In genomic region chrX:143664302-143664701, GRCh38 we compare ENCODE assay signal across 7 cellular contexts. TPM values are rescaled to one million over a fixed set of nuclear protein-coding genes. Genes with fewer than 3 reads are reported as not detected.
DNase-seq lines count a peak whose midpoint lies in the region; ATAC-seq and TF ChIP-seq lines count a peak whose summit lies in the region.

No MANE protein-coding gene starts in this region.

- H3K27me3 Mint-ChIP-seq in neural progenitor cell (ENCODE audit: insufficient read depth, low read depth): peaks cover 2% of the 10 kb centered on the region

- intact Hi-C loops in breast epithelium (cut with DNase I; ENCODE audit: low total_unique reads): no loop called here

- DNase-seq in Karpas-422: peak; percentile 66
- no peak for DNase-seq in breast epithelium (ENCODE audit: low spot score in 2 of 2)
- peak; percentile 14 for DNase-seq in neural progenitor cell (ENCODE audit: low spot score)
- DNase-seq in MV-4-11 (lab: John Stamatoyannopoulos, UW): no peak
- DNase-seq in stimulated activated CD4-positive, alpha-beta T cell treated with anti-CD3 and anti-CD28 coated beads, Interleukin-2, amount 100 ng/mL, for 48 hours: no peak

- no peaks in the 10 kb centered on the region for H3K4me1 ChIP-seq in Karpas-422 (ENCODE audit: low read length)
- no peaks in the 10 kb centered on the region for H3K4me1 ChIP-seq in breast epithelium
- peaks cover 5% of the 10 kb centered on the region for H3K4me1 ChIP-seq in neural progenitor cell

- TF ChIP-seq POLR2A in breast epithelium (IDR thresholded peaks at IDR 0.05): no peak

- H3K27me3 ChIP-seq in Karpas-422 (ENCODE audit: low read length) (no peaks in the 10 kb centered on the region), breast epithelium (no peaks in the 10 kb centered on the region), neural progenitor cell (no peaks in the 10 kb centered on the region)

- H3K9me3 ChIP-seq in Karpas-422 (ENCODE audit: low read length) (no peaks in the 10 kb centered on the region), breast epithelium (no peaks in the 10 kb centered on the region), neural progenitor cell (ENCODE audit: low read depth) (no peaks in the 10 kb centered on the region)

- no peak overlapping the region for H3K4me3 ChIP-seq in Karpas-422 (ENCODE audit: low read length)
- H3K4me3 ChIP-seq in breast epithelium: no peak overlapping the region
- no peak overlapping the region for H3K4me3 ChIP-seq in neural progenitor cell

- no peak overlapping the region for H3K9ac ChIP-seq in Karpas-422 (ENCODE audit: low read length)
- H3K9ac ChIP-seq in neural progenitor cell: no peak overlapping the region

- no peaks in the 10 kb centered on the region for H3K79me2 ChIP-seq in Karpas-422 (ENCODE audit: low read length)
- no peaks in the 10 kb centered on the region for H3K79me2 ChIP-seq in neural progenitor cell (ENCODE audit: low read depth)

- H3K4me1 Mint-ChIP-seq in neural progenitor cell: no peaks in the 10 kb centered on the region

- H3K9me2 ChIP-seq in Karpas-422 (replicated peaks; ENCODE audit: insufficient read depth, low read length): no peaks in the 10 kb centered on the region

- H2AFZ ChIP-seq in Karpas-422 (ENCODE audit: low read length): no peak overlapping the region
- H2AFZ ChIP-seq in neural progenitor cell (replicated peaks): no peak overlapping the region

- no peaks in the 10 kb centered on the region for H3F3A ChIP-seq in neural progenitor cell (ENCODE audit: low read depth)

- TF ChIP-seq CTCF in GM12872 (IDR thresholded peaks at IDR 0.05; ENCODE audit: insufficient read depth, low read depth, low read length) (peak; percentile 24; the same call in 1 of the 3 replicates), breast epithelium (IDR thresholded peaks at IDR 0.05) (peak in 2 of 3 donors; percentile 29 to 35), neural progenitor cell (IDR thresholded peaks at IDR 0.05) (peak; percentile 68)

- no peaks in the 10 kb centered on the region for H3K36me3 Mint-ChIP-seq in neural progenitor cell

- H3K36me3 ChIP-seq in Karpas-422 (ENCODE audit: insufficient read depth, low read length): no peaks in the 10 kb centered on the region
- H3K36me3 ChIP-seq in breast epithelium: no peaks in the 10 kb centered on the region
- H3K36me3 ChIP-seq in neural progenitor cell: no peaks in the 10 kb centered on the region

- H3K4me3 Mint-ChIP-seq in neural progenitor cell: no peak overlapping the region

- H3K27ac Mint-ChIP-seq in neural progenitor cell: no peak overlapping the region

- no peak overlapping the region for H3K27ac ChIP-seq in Karpas-422 (ENCODE audit: low read length)
- H3K27ac ChIP-seq in breast epithelium: no peak overlapping the region
- H3K27ac ChIP-seq in neural progenitor cell: no peak overlapping the region

- no peaks in the 10 kb centered on the region for H3K9me3 Mint-ChIP-seq in neural progenitor cell

- ATAC-seq in activated CD4-positive, CD25-positive, alpha-beta regulatory T cell treated with anti-CD3 and anti-CD28 coated beads, Interleukin-2, amount 50 U/mL, for 24 hours: no peak

- H3K4me2 ChIP-seq in Karpas-422 (ENCODE audit: low read depth, low read length, poor library complexity, severe bottlenecking) (no peak overlapping the region), neural progenitor cell (no peak overlapping the region)

- H4K20me1 ChIP-seq in Karpas-422 (ENCODE audit: insufficient read depth, low read depth, low read length): no peaks in the 10 kb centered on the region
- no peaks in the 10 kb centered on the region for H4K20me1 ChIP-seq in neural progenitor cell (ENCODE audit: low read depth)

RNA-seq across cellular contexts. Expression of gene SLITRK4, which starts 28.4 kb away (rescaled TPM):
- total RNA-seq in Karpas-422 (2014; rRNA removed; shearing (Covaris generic); ENCODE audit: low replicate concordance): not detected in 2 replicates
- 10 to 100 TPM in 1 of 3 donors, 1 to 10 TPM in 2; 2.0 to 76.3 (median 2.5) TPM for total RNA-seq in breast epithelium
- 7.7 and 8.3 TPM in 2 replicates for total RNA-seq in neural progenitor cell (ENCODE audit: low replicate concordance)

RNA-seq across cellular contexts. Expression of gene SPANXN2, which starts 56.2 kb away (rescaled TPM):
- not detected in 2 replicates for total RNA-seq in Karpas-422 (2014; rRNA removed; shearing (Covaris generic); ENCODE audit: low replicate concordance)
- total RNA-seq in breast epithelium (not detected), neural progenitor cell (ENCODE audit: low replicate concordance) (not detected in 2 replicates)

Comparison
In these comparisons a context has a peak if more than half of its experiments do, and no peak if none do; other contexts are left out.
1. DNase-seq: peak in Karpas-422 (single experiment) and neural progenitor cell (single experiment); none in breast epithelium (0 of 2), MV-4-11 (single experiment) and stimulated activated CD4-positive, alpha-beta T cell treated with anti-CD3 and anti-CD28 coated beads, Interleukin-2, amount 100 ng/mL, for 48 hours (0 of 2).
2. Peak in every context shown above with its lines, with median percentiles within 50 percentile points of each other: CTCF ChIP-seq.